20 cellular contexts compared by ENCODE assay signal in genomic region chr10:91433620-91434019, GRCh38. TPM values are rescaled to one million over a fixed set of nuclear protein-coding genes. Genes with fewer than 3 reads are reported as not detected.
DNase-seq lines count a peak whose midpoint lies in the region; ATAC-seq and TF ChIP-seq lines count a peak whose summit lies in the region.
"Had no signal": no experiment of that assay in that cellular context is flagged by ENCODE, and none has a peak within 500 bp of the region (broad histone marks: within the 10 kb centered on the region; RNA-seq: fewer than 3 reads in every experiment).

No MANE protein-coding gene starts in this region.

- CTCF ChIA-PET in PC-3 (lab: Charles Lee), result no interaction called here

- no peaks in the 10 kb centered on the region for H4K20me1 ChIP-seq in PC-3 (ENCODE audit: low read length)

- H3K79me2 ChIP-seq in PC-3 (ENCODE audit: low read length), result no peaks in the 10 kb centered on the region

- BruUV-seq in PC-3 (replicated peaks; lab: Mats Ljungman, UMichigan), result no TSS peak

- H3K36me3 ChIP-seq in PC-3 (ENCODE audit: low read depth, low read length), result no peaks in the 10 kb centered on the region
- no peaks in the 10 kb centered on the region for H3K36me3 ChIP-seq in skeletal muscle satellite cell (ENCODE audit: insufficient read depth, low read length)

- no peak for TF ChIP-seq CTCF in PC-3 (conservative IDR thresholded peaks at IDR 0.05; ENCODE audit: low read depth, low read length)

- POLR2A ChIA-PET in PC-3 (lab: Charles Lee; ENCODE audit: unreplicated experiment), result no interaction called here

- H3K4me3 ChIP-seq in PC-3 (ENCODE audit: low read length) (no peak overlapping the region), skeletal muscle satellite cell (ENCODE audit: low read length) (no peak overlapping the region)
- H3K4me3 ChIP-seq: PC-9 had no signal

- H3K9ac ChIP-seq in PC-3 (ENCODE audit: low read length) (no peak overlapping the region), skeletal muscle satellite cell (ENCODE audit: low read depth, low read length) (no peak overlapping the region)
- H3K9ac ChIP-seq: KMS-11 had no signal

- H3K4me1 ChIP-seq in PC-3 (ENCODE audit: insufficient read depth, low read length) (peaks cover 13% of the 10 kb centered on the region), skeletal muscle satellite cell (ENCODE audit: control insufficient read depth, insufficient read depth, low read length) (peaks cover 18% of the 10 kb centered on the region)

- H3K4me2 ChIP-seq in PC-3 (ENCODE audit: low read length) (peak overlapping the region; percentile 17; the same call in 1 of the 2 replicates), skeletal muscle satellite cell (ENCODE audit: low read length) (peak overlapping the region; percentile 7)
- H3K4me2 ChIP-seq: KMS-11, PC-9 had no signal

- DNase-seq in DMS53 (lab: John Stamatoyannopoulos, UW) (peak; percentile 68), PC-3 (peak; percentile 29), kidney tubule cell (ENCODE audit: low spot score) (peak; percentile 51), NCI-H774 (lab: John Stamatoyannopoulos, UW) (no peak), ureter (ENCODE audit: low spot score) (no peak), NK-92 (lab: John Stamatoyannopoulos, UW; ENCODE audit: unreplicated experiment) (no peak)
- DNase-seq: MV-4-11, NCI-H1105 treated with DMSO at 0.1 percent for 48 hours, NCI-H2081, NCI-H2171, NCI-H345, NCI-H524, PC-9, SHP77 treated with DMSO at 0.1 percent for 48 hours, T-cell had no signal

- intact Hi-C loops in PC-3 (cut with micrococcal nuclease), result loop anchor here (2.0 kb wide), 1 partner anchor 19 kb away; no protein-coding TSS in a partner anchor

- no peaks in the 10 kb centered on the region for H3F3A ChIP-seq in PC-3 (ENCODE audit: low read length, unreplicated experiment)

- H3K9me3 ChIP-seq in PC-3 (ENCODE audit: low read length) (no peaks in the 10 kb centered on the region), skeletal muscle satellite cell (replicated peaks; ENCODE audit: low read length) (no peaks in the 10 kb centered on the region)

- no peaks in the 10 kb centered on the region for H3K9me2 ChIP-seq in PC-3 (replicated peaks; ENCODE audit: low read length)

- peak overlapping the region; percentile 43 for H3K27ac ChIP-seq in PC-3 (ENCODE audit: low read length)
- H3K27ac ChIP-seq: C4-2B, KMS-11, PC-9, RWPE1 had no signal

- ATAC-seq in PC-3, result peak; percentile 85
- ATAC-seq: HCT116, T-cell had no signal

- H3K27me3 ChIP-seq in PC-3 (ENCODE audit: low read length) (no peaks in the 10 kb centered on the region), skeletal muscle satellite cell (ENCODE audit: control insufficient read depth, insufficient read depth, low read length) (no peaks in the 10 kb centered on the region)

- no peak overlapping the region for H2AFZ ChIP-seq in PC-3 (ENCODE audit: low read length)
- H2AFZ ChIP-seq: PC-9 had no signal

RNA-seq across cellular contexts. Expression of gene HECTD2, which starts 23.5 kb away (rescaled TPM):
- 2.9 and 4.0 TPM in 2 replicates for total RNA-seq in PC-3 (2014; rRNA removed)
- 5.8 and 6.6 TPM in 2 replicates for total RNA-seq in skeletal muscle satellite cell (2012; rRNA removed)
- 23.4 TPM for total RNA-seq in ureter

Comparison
In these comparisons a context has a peak if more than half of its experiments do, and no peak if none do; other contexts are left out.
1. DNase-seq: peak in DMS53 (single experiment), PC-3 (single experiment) and kidney tubule cell (single experiment); none in NCI-H774 (single experiment), ureter (single experiment) and NK-92 (single experiment).